23 cellular contexts compared by ENCODE assay signal in genomic region chr1:163141556-163141955, GRCh38.
"Had no signal": no experiment of that assay in that cellular context is flagged by ENCODE, and none has a peak within 500 bp of the region (broad histone marks: within the 10 kb centered on the region; RNA-seq: fewer than 3 reads in every experiment).

No MANE protein-coding gene starts in this region.

- H3K4me3 ChIP-seq: coronary artery, esophagus squamous epithelium, gastrocnemius medialis, heart right ventricle, left lung, lower lobe of right lung, mucosa of descending colon had no signal

- H3K36me3 ChIP-seq: esophagus squamous epithelium, gastrocnemius medialis, heart right ventricle, left lung, lower lobe of right lung had no signal

- DNase-seq: effector CD8-positive, alpha-beta T cell; effector memory CD8-positive, alpha-beta T cell; endodermal cell; erythroblast; esophagus squamous epithelium; foreskin fibroblast; foreskin melanocyte; gastrocnemius medialis; glutamatergic neuron; head of caudate nucleus; heart right ventricle; hippocampal formation; left cardiac atrium; left lung; left ventricle myocardium superior; lower lobe of right lung; mesenchymal stem cell; mucosa of descending colon; naive B cell; naive thymus-derived CD8-positive, alpha-beta T cell had no signal

- H3K27ac ChIP-seq: coronary artery, epithelial cell of prostate, esophagus squamous epithelium, gastrocnemius medialis, heart right ventricle, left lung, lower lobe of right lung had no signal

- H3K9me3 ChIP-seq: esophagus squamous epithelium, gastrocnemius medialis, left lung, lower lobe of right lung, mucosa of descending colon had no signal

- ATAC-seq: effector memory CD8-positive, alpha-beta T cell; esophagus mucosa; gastrocnemius medialis; heart right ventricle; left cardiac atrium; left lung; left ventricle myocardium superior; lower lobe of right lung; mucosa of descending colon; naive thymus-derived CD8-positive, alpha-beta T cell had no signal

- H3K4me1 ChIP-seq: esophagus squamous epithelium, gastrocnemius medialis, left lung, lower lobe of right lung had no signal

- H3K27me3 ChIP-seq: esophagus squamous epithelium, gastrocnemius medialis, heart right ventricle, left lung had no signal
